In genomic region chr5:174535691-174536090, GRCh38 we compare ENCODE assay signal across 1 cellular context.
TF ChIP-seq lines count a peak whose summit lies in the region.

No MANE protein-coding gene starts in this region.

TF ChIP-seq in GM23338, 12 proteins besides CTCF, POLR2A, EP300 and RAD21 (continued from another document):
- TF ChIP-seq REST (IDR thresholded peaks at IDR 0.05; ENCODE audit: unreplicated experiment) (no peak), STAT1 (IDR thresholded peaks at IDR 0.05; ENCODE audit: unreplicated experiment) (no peak), ZNF462 (CRISPR knock-in tag; IDR thresholded peaks at IDR 0.05) (no peak), ETS1 (IDR thresholded peaks at IDR 0.05) (no peak), ZNF114 (CRISPR knock-in tag; IDR thresholded peaks at IDR 0.05) (no peak), NANOG (IDR thresholded peaks at IDR 0.05; ENCODE audit: borderline replicate concordance) (no peak), ZNF331 (CRISPR knock-in tag; IDR thresholded peaks at IDR 0.05; ENCODE audit: low read depth) (no peak)
TF ChIP-seq in GM23338: peak in this region for 0.
